Comparison of ENCODE assay signal across 9 cellular contexts in the genomic region with DNA sequence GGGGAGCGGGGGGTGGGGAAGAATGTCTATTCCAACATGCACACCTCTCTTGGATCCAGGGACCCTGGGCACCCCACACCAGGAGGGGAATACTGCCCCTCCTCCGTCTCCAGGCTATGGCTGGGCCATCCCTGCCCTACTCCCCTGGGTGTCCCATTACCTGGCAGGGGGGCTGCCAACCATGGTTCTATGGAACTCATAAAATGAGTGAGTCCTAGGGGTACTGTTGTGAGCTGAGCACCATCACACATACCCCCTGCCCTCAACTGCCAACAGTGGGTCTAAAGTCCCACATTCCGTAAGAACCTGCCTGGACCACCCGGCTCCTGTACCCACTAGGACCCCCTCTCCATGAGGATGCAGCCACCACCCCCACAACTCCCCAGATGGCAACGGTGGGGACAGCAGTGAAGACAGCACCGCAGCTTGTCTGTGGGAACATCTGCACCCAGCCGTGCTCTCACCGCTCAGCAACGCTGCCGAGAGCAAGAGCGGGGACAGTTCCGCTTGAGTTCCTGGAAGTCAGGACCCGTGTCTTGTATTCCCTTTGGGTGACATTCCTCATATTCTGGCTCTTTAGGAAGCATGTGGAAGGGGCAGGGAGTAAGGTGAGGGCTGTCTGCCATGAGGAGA. TPM values are rescaled to one million over a fixed set of nuclear protein-coding genes. Genes with fewer than 3 reads are reported as not detected.
DNase-seq lines count a peak whose midpoint lies in the region; ATAC-seq and TF ChIP-seq lines count a peak whose summit lies in the region.
"Had no signal": no experiment of that assay in that cellular context is flagged by ENCODE, and none has a peak within 500 bp of the region (broad histone marks: within the 10 kb centered on the region; RNA-seq: fewer than 3 reads in every experiment).

No MANE protein-coding gene starts in this region.

- peaks cover 20% of the 10 kb centered on the region for H3K4me1 ChIP-seq in GM23248 (ENCODE audit: insufficient read depth)
- H3K4me1 ChIP-seq in esophagus squamous epithelium: peaks cover 20 to 62% (median 38%) of the 10 kb centered on the region in 3 donors

- in situ Hi-C loops in GM23248 (cut with MboI): no loop called here

- CTCF ChIA-PET in RWPE1 (lab: Yijun Ruan, JAX): interaction anchor here (0.6 kb wide), 1 partner anchor 111 kb away, joined by 5 read pairs; no protein-coding TSS in a partner anchor

- intact Hi-C loops in esophagus squamous epithelium (cut with DNase I): no loop called here

- H3K79me2 ChIP-seq in GM23248 (ENCODE audit: insufficient read depth): no peaks in the 10 kb centered on the region

- H4K20me1 ChIP-seq in GM23248 (ENCODE audit: insufficient read depth): no peaks in the 10 kb centered on the region

- H3K4me3 ChIP-seq in GM23248: no peak overlapping the region; the same call in 1 of the 2 replicates
- no peak overlapping the region for H3K4me3 ChIP-seq in esophagus squamous epithelium
- H3K4me3 ChIP-seq in skin epidermis: no peak overlapping the region
- H3K4me3 ChIP-seq: SK-N-MC had no signal

- H3K27me3 ChIP-seq in GM23248 (replicated peaks; ENCODE audit: insufficient read depth) (no peaks in the 10 kb centered on the region), esophagus squamous epithelium (no peaks in the 10 kb centered on the region)

- POLR2A ChIA-PET in RWPE1 (lab: Yijun Ruan, JAX; ENCODE audit: low non-redundant PET): no interaction called here

- TF ChIP-seq POLR2A in esophagus squamous epithelium (IDR thresholded peaks at IDR 0.05): no peak

- peak overlapping the region; percentile 38 for H3K4me2 ChIP-seq in GM23248 (ENCODE audit: unreplicated experiment)

- H3K36me3 ChIP-seq in GM23248 (ENCODE audit: low read depth) (no peaks in the 10 kb centered on the region), esophagus squamous epithelium (peaks cover 0 to 18% (median 4%) of the 10 kb centered on the region in 3 donors)

- H3K27ac ChIP-seq in GM23248 (peak overlapping the region; percentile 63), RWPE1 (peak overlapping the region; percentile 91), esophagus squamous epithelium (peak overlapping the region; percentile 68 to 88 (median 82)), skin epidermis (peak overlapping the region in 15 of 21 experiments; percentile 28 to 84 (median 69))
- H3K27ac ChIP-seq: SK-N-MC had no signal

- H3K9ac ChIP-seq in GM23248: peak overlapping the region; percentile 61

- WGBS in GM23248 (ENCODE audit: low coverage in 1 of 2, low lambda C conversion rate in 2 of 2, missing lambda C conversion rate in 2 of 2), 2 experiments: 72 to 83% methylated on average over 9 to 13 of the region's 13 CpGs
- 81 to 88% methylated on average over 3 to 8 of the region's 13 CpGs for WGBS in esophagus squamous epithelium, 2 donors

- DNase-seq in GM23248: no peak
- no peak for DNase-seq in RWPE1 (ENCODE audit: low spot score)
- DNase-seq in esophagus squamous epithelium (lab: John Stamatoyannopoulos, UW): no peak
- no peak for DNase-seq in 8988T
- no peak for DNase-seq in SIG-M5 (lab: John Stamatoyannopoulos, UW)
- DNase-seq: NCI-H1105 had no signal

- H3F3A ChIP-seq in GM23248 (ENCODE audit: insufficient read depth): no peaks in the 10 kb centered on the region

- ATAC-seq in HG02571 (IDR thresholded peaks at IDR 0.05; ENCODE audit: unreplicated experiment): no peak

- TF ChIP-seq CTCF in RWPE1 (conservative IDR thresholded peaks at IDR 0.05; ENCODE audit: low read depth) (no peak), esophagus squamous epithelium (IDR thresholded peaks at IDR 0.05) (no peak)

- H3K9me3 ChIP-seq in GM23248 (ENCODE audit: low read depth) (no peaks in the 10 kb centered on the region), esophagus squamous epithelium (no peaks in the 10 kb centered on the region)

- H3K9me2 ChIP-seq in GM23248 (ENCODE audit: insufficient read depth): no peaks in the 10 kb centered on the region

- H2AFZ ChIP-seq in GM23248: no peak overlapping the region

RNA-seq across cellular contexts. Expression of a gene that starts 41.5 kb away (rescaled TPM):
- 33.0 and 33.1 TPM in 2 replicates for total RNA-seq in GM23248 (2014; rRNA removed; shearing (Covaris generic))
- 23.9 and 24.3 TPM in 2 replicates for polyA plus RNA-seq in GM23248 (2016; fragmentation: Nextera tagmentation; extraction: Ambion mirVana)
- total RNA-seq in esophagus squamous epithelium: 10 to 100 TPM; 10.8 to 23.3 (median 15.5) TPM
